1 cellular context compared by ENCODE assay signal in the genomic region with DNA sequence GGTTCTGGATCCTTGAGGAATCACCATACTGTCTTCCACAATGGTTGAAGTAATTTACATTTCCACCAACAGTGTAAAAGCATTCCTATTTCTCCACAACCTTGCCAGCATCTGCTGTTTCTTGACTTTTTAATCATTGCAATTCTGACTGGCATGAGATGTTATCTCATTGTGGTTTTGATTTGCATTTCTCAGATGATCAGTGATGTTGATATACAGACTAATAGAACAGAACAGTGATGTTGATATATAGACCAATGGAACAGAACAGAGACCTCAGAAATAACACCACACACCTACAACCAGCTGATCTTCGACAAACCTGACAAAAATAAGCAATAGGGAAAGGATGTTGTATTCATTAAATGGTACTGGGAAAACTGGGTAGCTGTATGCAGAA. TPM values are rescaled to one million over a fixed set of nuclear protein-coding genes. Genes with fewer than 3 reads are reported as not detected.
"Had no signal": no experiment of that assay in that cellular context is flagged by ENCODE, and none has a peak within 500 bp of the region (broad histone marks: within the 10 kb centered on the region; RNA-seq: fewer than 3 reads in every experiment).

No MANE protein-coding gene starts in this region.

RNA-seq across cellular contexts. Expression of a gene that starts 55.6 kb away (rescaled TPM):
- total RNA-seq: bronchial epithelial cell had no signal
